Comparison of ENCODE assay signal across 12 cellular contexts in the genomic region with DNA sequence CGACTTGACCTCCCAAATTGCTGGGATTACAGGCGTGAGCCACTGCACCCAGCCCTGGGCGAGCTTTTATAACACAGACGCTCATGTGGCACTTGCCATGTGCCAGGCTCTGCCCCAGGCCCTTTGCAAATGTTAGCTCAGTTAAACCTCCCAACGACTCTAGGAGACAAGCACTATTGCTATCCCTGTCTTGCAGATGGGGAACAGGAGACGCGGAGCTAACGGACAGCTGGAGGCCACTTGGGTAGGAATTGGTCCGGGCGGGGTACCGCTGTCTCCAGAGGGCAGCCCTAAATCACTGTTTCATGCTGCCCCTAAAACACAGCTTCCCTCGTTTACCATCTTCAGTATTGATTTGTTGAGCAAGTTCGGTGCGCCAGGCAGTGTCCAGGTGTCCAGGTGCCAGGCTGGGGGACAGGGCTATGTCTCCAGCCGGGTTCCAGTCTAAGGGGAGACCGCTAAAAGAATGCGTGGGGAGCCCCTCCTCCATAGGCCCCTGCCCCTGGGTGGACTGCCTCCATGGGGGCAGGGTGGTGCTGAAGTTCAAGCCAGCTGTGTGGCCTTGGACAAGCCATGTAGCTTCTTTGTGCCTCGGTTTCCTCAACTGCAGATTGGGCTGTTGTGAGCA. TPM values are rescaled to one million over a fixed set of nuclear protein-coding genes. Genes with fewer than 3 reads are reported as not detected.
A peak's percentile ranks its signal among the peaks of the same experiment; 100 is the strongest.
DNase-seq lines count a peak whose midpoint lies in the region; ATAC-seq, FAIRE-seq and TF ChIP-seq lines count a peak whose summit lies in the region.
"Had no signal": no experiment of that assay in that cellular context is flagged by ENCODE, and none has a peak within 500 bp of the region (broad histone marks: within the 10 kb centered on the region; RNA-seq: fewer than 3 reads in every experiment).

No MANE protein-coding gene starts in this region.

- no peak overlapping the region for H3K4me3 ChIP-seq in H1 (ENCODE audit: extremely low read depth in 1 of 4, insufficient read depth in 2 of 4, low read depth in 3 of 4, low read length in 4 of 4)
- H3K4me3 ChIP-seq in ovary = no peak overlapping the region

- TF ChIP-seq EP300 in H1 (IDR thresholded peaks at IDR 0.05; ENCODE audit: borderline replicate concordance in 1 of 2, low read depth in 2 of 2, low read length in 2 of 2) = no peak
- no peak for TF ChIP-seq EP300 in ovary (IDR thresholded peaks at IDR 0.05)

- H4K91ac ChIP-seq in H1 (replicated peaks; ENCODE audit: insufficient read length, low read length) = no peak overlapping the region

- 0 out of 2 replicates have a peak overlapping the region, but pooled peaks have one; percentile 24 for H2BK5ac ChIP-seq in H1 (ENCODE audit: low read depth, low read length)

- H3K79me1 ChIP-seq in H1 (ENCODE audit: low read depth, low read length) = no peaks in the 10 kb centered on the region

- H3K18ac ChIP-seq in H1 (ENCODE audit: extremely low read depth, low read length) = no peak overlapping the region

- TF ChIP-seq CTCF in H1 (IDR thresholded peaks at IDR 0.05; ENCODE audit: control extremely low read depth in 1 of 3, insufficient read depth in 1 of 3, low read depth in 1 of 3, low read length in 3 of 3) = no peak
- no peak for TF ChIP-seq CTCF in ovary (IDR thresholded peaks at IDR 0.05)

- H3K23me2 ChIP-seq in H1 (ENCODE audit: low read depth, low read length) = peaks cover 4% of the 10 kb centered on the region; the same call in 1 of the 2 replicates

- 93% methylated on average over 18 of the region's 18 CpGs; no CpG with 5 or more reads in 1 of the 2 experiments for WGBS in H1 (ENCODE audit: extremely low coverage in 1 of 2, insufficient coverage in 1 of 2, insufficient read length in 1 of 2, insufficient replicate concordance in 2 of 2, low coverage in 1 of 2, low lambda C conversion rate in 2 of 2, missing lambda C conversion rate in 1 of 2), 2 experiments
- 80 to 89% (median 85%) methylated on average over 18 of the region's 18 CpGs for WGBS in ovary, 3 donors

- H3K27ac ChIP-seq in H1 (ENCODE audit: low read depth, low read length) (no peak overlapping the region), ovary (no peak overlapping the region)

- H3K23ac ChIP-seq in H1 (ENCODE audit: insufficient read length) = no peak overlapping the region

- no peak overlapping the region for H4K8ac ChIP-seq in H1 (ENCODE audit: extremely low read depth, insufficient read depth, low read length)

- TF ChIP-seq RAD21 in H1 (IDR thresholded peaks at IDR 0.05 in 1 of 2, conservative IDR thresholded peaks at IDR 0.05 in 1 of 2; ENCODE audit: low read depth in 2 of 2, low read length in 2 of 2) = no peak

- no peak overlapping the region for H2AK5ac ChIP-seq in H1 (ENCODE audit: low read depth, low read length)

- H2BK20ac ChIP-seq in H1 (ENCODE audit: low read length) = no peak overlapping the region

- H2AFZ ChIP-seq in H1 (ENCODE audit: low read length) = no peak overlapping the region

- TF ChIP-seq POLR2A in H1 (IDR thresholded peaks at IDR 0.05; ENCODE audit: control extremely low read depth in 1 of 2, low read depth in 2 of 2, low read length in 2 of 2) = no peak
- no peak for TF ChIP-seq POLR2A in ovary (IDR thresholded peaks at IDR 0.05)

- H3K4me1 Mint-ChIP-seq in activated T-cell treated with anti-CD3 and anti-CD28 coated beads, Interleukin-2, amount 50 U/mL, for 72 hours (ENCODE audit: low read depth) = peaks cover 79% of the 10 kb centered on the region
- peaks cover 73 to 82% (median 80%) of the 10 kb centered on the region in 3 donors for H3K4me1 Mint-ChIP-seq in T-cell

- no peak overlapping the region for H2BK120ac ChIP-seq in H1 (replicated peaks; ENCODE audit: low read depth, low read length)

- H3K9ac ChIP-seq in H1 (replicated peaks in 1 of 4; ENCODE audit: extremely low read depth in 1 of 4, low read depth in 3 of 4, low read length in 3 of 4) = no peak overlapping the region

- H3K4me2 ChIP-seq in H1 (ENCODE audit: insufficient read depth in 1 of 2, low read depth in 2 of 2, low read length in 2 of 2) = no peak overlapping the region

- H3K4me1 ChIP-seq in H1 (replicated peaks in 1 of 4; ENCODE audit: control insufficient read depth in 3 of 4, insufficient read depth in 4 of 4, low read length in 3 of 4) = peaks cover 0 to 38% (median 29%) of the 10 kb centered on the region in 4 experiments; a peak in 6 of 7 replicates
- peaks cover 18% of the 10 kb centered on the region for H3K4me1 ChIP-seq in ovary (ENCODE audit: insufficient read depth)

- H3K36me3 ChIP-seq in H1 (ENCODE audit: control insufficient read depth in 2 of 4, insufficient read depth in 4 of 4, low read length in 3 of 4) (no peaks in the 10 kb centered on the region), ovary (no peaks in the 10 kb centered on the region)
- H3K36me3 ChIP-seq: suprapubic skin had no signal

- H3K9me3 ChIP-seq in H1 (ENCODE audit: insufficient read depth in 2 of 2, low read depth in 1 of 2, low read length in 1 of 2) = no peaks in the 10 kb centered on the region
- H3K9me3 ChIP-seq in ovary = no peaks in the 10 kb centered on the region
- H3K9me3 ChIP-seq: SK-N-SH, suprapubic skin had no signal

- DNase-seq in activated T-cell treated with anti-CD3 and anti-CD28 coated beads, Interleukin-2, amount 50 U/mL, for 72 hours = no peak
- no peak for DNase-seq in activated T-cell treated with anti-CD3 and anti-CD28 coated beads, Interleukin-2, amount 50 U/mL, for 48 hours
- DNase-seq in T-cell (no peak), H1 (ENCODE audit: low read depth in 1 of 2, low spot score in 2 of 2) (no peak), ovary (peak in 3 of 5 donors; percentile 38 to 45 (median 44)), NCI-H1048 (lab: John Stamatoyannopoulos, UW) (no peak), NCI-H226 (no peak)
- DNase-seq: NCI-H2029 treated with DMSO at 0.1 percent for 48 hours had no signal

- no peak overlapping the region for H4K5ac ChIP-seq in H1 (ENCODE audit: insufficient read length, low read depth, low read length)

- H2BK15ac ChIP-seq in H1 (ENCODE audit: low read length) = 0 out of 2 replicates have a peak overlapping the region, but pooled peaks have one; percentile 72

- no peak for ATAC-seq in activated T-cell treated with anti-CD3 and anti-CD28 coated beads, Interleukin-2, amount 50 U/mL, for 72 hours (replicated peaks in 1 of 2)
- no peak for ATAC-seq in T-cell (replicated peaks in 1 of 4)
- ATAC-seq in GM19328 (IDR thresholded peaks at IDR 0.05; ENCODE audit: unreplicated experiment) = no peak

- H3K4ac ChIP-seq in H1 (replicated peaks; ENCODE audit: insufficient read length, low read depth, low read length) = no peak overlapping the region

- H3K36me3 Mint-ChIP-seq in activated T-cell treated with anti-CD3 and anti-CD28 coated beads, Interleukin-2, amount 50 U/mL, for 72 hours (ENCODE audit: insufficient read depth in 2 of 2) = peaks cover 0 to 2% of the 10 kb centered on the region in 2 donors
- H3K36me3 Mint-ChIP-seq in T-cell = no peaks in the 10 kb centered on the region

- no peak overlapping the region for H2BK12ac ChIP-seq in H1 (ENCODE audit: low read depth, low read length)

- H3K27me3 ChIP-seq in H1 (replicated peaks in 1 of 4; ENCODE audit: control insufficient read depth in 3 of 4, extremely low read depth in 1 of 4, insufficient read depth in 3 of 4, low read length in 3 of 4) (no peaks in the 10 kb centered on the region), ovary (no peaks in the 10 kb centered on the region)

- H4K20me1 ChIP-seq in H1 (replicated peaks in 1 of 2; ENCODE audit: control insufficient read depth in 1 of 2, insufficient read depth in 2 of 2, low read length in 2 of 2) = peaks cover 0 to 2% of the 10 kb centered on the region in 2 experiments

- no peaks in the 10 kb centered on the region for H3K27me3 Mint-ChIP-seq in activated T-cell treated with anti-CD3 and anti-CD28 coated beads, Interleukin-2, amount 50 U/mL, for 72 hours (ENCODE audit: low read depth)
- no peaks in the 10 kb centered on the region for H3K27me3 Mint-ChIP-seq in T-cell

- no peak for FAIRE-seq in H1 (lab: Jason Lieb, UNC)
- FAIRE-seq: islet of Langerhans had no signal

- CTCF ChIA-PET in T-cell (lab: Charles Lee) = interaction anchor here (0.5 to 1.7 kb wide), 3 partner anchors 81 to 146 kb away, joined by 3 to 4 read pairs (median 3); no protein-coding TSS in a partner anchor
- CTCF ChIA-PET in H1 (lab: Charles Lee; ENCODE audit: partially characterized antibody) = interaction anchor here (0.7 to 3.3 kb wide), 18 partner anchors 9 to 236 kb away, joined by 3 to 15 read pairs (median 4); no protein-coding TSS in a partner anchor

- intact Hi-C loops in ovary (cut with DNase I) = loop anchor here in 1 of 4 donors (10.0 kb wide), 1 partner anchor 110 kb away; a partner anchor contains a TSS

- peak overlapping the region; percentile 36 to 64 for H3K4me3 Mint-ChIP-seq in activated T-cell treated with anti-CD3 and anti-CD28 coated beads, Interleukin-2, amount 50 U/mL, for 72 hours
- H3K4me3 Mint-ChIP-seq in T-cell = peak overlapping the region; percentile 64 to 82 (median 76)

- no peak overlapping the region for H3K27ac Mint-ChIP-seq in activated T-cell treated with anti-CD3 and anti-CD28 coated beads, Interleukin-2, amount 50 U/mL, for 72 hours
- peak overlapping the region; percentile 65 to 80 for H3K27ac Mint-ChIP-seq in T-cell

- no peak overlapping the region for H3K14ac ChIP-seq in H1 (ENCODE audit: insufficient read length)

- no peaks in the 10 kb centered on the region for H3K79me2 ChIP-seq in H1 (ENCODE audit: control insufficient read depth in 1 of 2, insufficient read depth in 2 of 2, low read length in 2 of 2)

- POLR2A ChIA-PET in T-cell (lab: Charles Lee) (no interaction called here), H1 (lab: Charles Lee; ENCODE audit: partially characterized antibody) (interaction anchor here (0.6 to 4.0 kb wide), 11 partner anchors 8 to 527 kb away, joined by 3 to 23 read pairs (median 4); a partner anchor contains a TSS)

- no peak overlapping the region for H3K56ac ChIP-seq in H1 (replicated peaks; ENCODE audit: insufficient read length, low read depth, low read length)

- peaks cover 2% of the 10 kb centered on the region in 2 donors for H3K9me3 Mint-ChIP-seq in activated T-cell treated with anti-CD3 and anti-CD28 coated beads, Interleukin-2, amount 50 U/mL, for 72 hours
- H3K9me3 Mint-ChIP-seq in T-cell = no peaks in the 10 kb centered on the region

RNA-seq across cellular contexts. Expression of a gene that starts 23.7 kb away (rescaled TPM):
- total RNA-seq in activated T-cell treated with anti-CD3 and anti-CD28 coated beads, Interleukin-2, amount 50 U/mL, for 72 hours = not detected
- total RNA-seq in T-cell = not detected
- total RNA-seq in H1 (2021; fragmentation: NEBNext Ultra II Directional; extraction: Animal tissue kit (Norgen Biotek cat#: 25700)) = 0.15 TPM in 1 of 2 replicates, not detected in the other
- 0.05 and 0.14 TPM in 2 replicates for polyA plus RNA-seq in H1 (2011; rRNA removed)
- 0.17 TPM for polyA plus RNA-seq in H1 (2011; cell fraction: cytosol; rRNA removed)
- polyA plus RNA-seq in H1 (2011; cell fraction: nucleus; rRNA removed) = 0.68 TPM
- 0.13 to 0.36 TPM (median 0.23 TPM) in 4 replicates for polyA plus RNA-seq in H1 (2012, experiment 1 of 2)
- not detected for polyA plus RNA-seq in H1 (2012, experiment 2 of 2)
- polyA plus RNA-seq in H1 (2013, experiment 1 of 2) = 0.02 TPM
- not detected for polyA plus RNA-seq in H1 (2013, experiment 2 of 2)
- not detected in 2 replicates for polyA minus RNA-seq in H1 (2011; rRNA and poly(A)+ RNA removed)
- polyA minus RNA-seq in H1 (2011; cell fraction: cytosol; rRNA and poly(A)+ RNA removed) = not detected
- polyA minus RNA-seq in H1 (2011; cell fraction: nucleus; rRNA and poly(A)+ RNA removed) = not detected
- total RNA-seq in ovary = not detected
- under 1 TPM in 1 of 2 donors, not detected in 1; 0.07 TPM for polyA plus RNA-seq in ovary
- total RNA-seq: suprapubic skin had no signal
- polyA plus RNA-seq: SK-N-SH had no signal

RNA-seq across cellular contexts. Expression of a gene that starts 41.1 kb away (rescaled TPM):
- total RNA-seq in activated T-cell treated with anti-CD3 and anti-CD28 coated beads, Interleukin-2, amount 50 U/mL, for 72 hours = 100 to 1,000 TPM in 1 of 2 donors, 10 to 100 TPM in 1; 78.9 to 104 TPM
- total RNA-seq in T-cell = 1 to 10 TPM in 3 of 5 donors, under 1 TPM in 2; 0.67 to 1.9 (median 1.3) TPM
- total RNA-seq in H1 (2021; fragmentation: NEBNext Ultra II Directional; extraction: Animal tissue kit (Norgen Biotek cat#: 25700)) = 106 and 108 TPM in 2 replicates
- polyA plus RNA-seq in H1 (2011; rRNA removed) = 42.2 and 48.8 TPM in 2 replicates
- 53.5 TPM for polyA plus RNA-seq in H1 (2011; cell fraction: cytosol; rRNA removed)
- polyA plus RNA-seq in H1 (2011; cell fraction: nucleus; rRNA removed) = 78.0 TPM
- 58.7 to 71.7 TPM (median 68.1 TPM) in 4 replicates for polyA plus RNA-seq in H1 (2012, experiment 1 of 2)
- polyA plus RNA-seq in H1 (2012, experiment 2 of 2) = 111 TPM
- polyA plus RNA-seq in H1 (2013, experiment 1 of 2) = 64.6 TPM
- 66.0 TPM for polyA plus RNA-seq in H1 (2013, experiment 2 of 2)
- polyA minus RNA-seq in H1 (2011; rRNA and poly(A)+ RNA removed) = 39.6 and 46.5 TPM in 2 replicates
- polyA minus RNA-seq in H1 (2011; cell fraction: cytosol; rRNA and poly(A)+ RNA removed) = 43.1 TPM
- polyA minus RNA-seq in H1 (2011; cell fraction: nucleus; rRNA and poly(A)+ RNA removed) = 41.5 TPM
- 1 to 10 TPM in 2 of 7 donors, under 1 TPM in 3, not detected in 2; 0.11 to 1.4 (median 0.24) TPM for total RNA-seq in ovary
- 1 to 10 TPM in 1 of 2 donors, under 1 TPM in 1; 0.73 to 1.4 TPM for polyA plus RNA-seq in ovary

Comparison
In these comparisons a context has a peak if more than half of its experiments do, and no peak if none do; other contexts are left out.
1. DNase-seq: peak in ovary (3 of 5); none in activated T-cell treated with anti-CD3 and anti-CD28 coated beads, Interleukin-2, amount 50 U/mL, for 72 hours (0 of 2), activated T-cell treated with anti-CD3 and anti-CD28 coated beads, Interleukin-2, amount 50 U/mL, for 48 hours (0 of 2), T-cell (0 of 34), H1 (0 of 2), NCI-H1048 (single experiment) and NCI-H226 (single experiment).
2. RNA of a gene that starts 41.1 kb away (total RNA-seq): 106 to 108 TPM in H1 and 78.9 to 104 TPM in activated T-cell treated with anti-CD3 and anti-CD28 coated beads, Interleukin-2, amount 50 U/mL, for 72 hours; 0.67 to 1.9 TPM in T-cell and 0.11 to 1.4 TPM in ovary; every median in the first group is over 10 times any median in the second.